ENCODE assay signal across 9 cellular contexts in the genomic region with DNA sequence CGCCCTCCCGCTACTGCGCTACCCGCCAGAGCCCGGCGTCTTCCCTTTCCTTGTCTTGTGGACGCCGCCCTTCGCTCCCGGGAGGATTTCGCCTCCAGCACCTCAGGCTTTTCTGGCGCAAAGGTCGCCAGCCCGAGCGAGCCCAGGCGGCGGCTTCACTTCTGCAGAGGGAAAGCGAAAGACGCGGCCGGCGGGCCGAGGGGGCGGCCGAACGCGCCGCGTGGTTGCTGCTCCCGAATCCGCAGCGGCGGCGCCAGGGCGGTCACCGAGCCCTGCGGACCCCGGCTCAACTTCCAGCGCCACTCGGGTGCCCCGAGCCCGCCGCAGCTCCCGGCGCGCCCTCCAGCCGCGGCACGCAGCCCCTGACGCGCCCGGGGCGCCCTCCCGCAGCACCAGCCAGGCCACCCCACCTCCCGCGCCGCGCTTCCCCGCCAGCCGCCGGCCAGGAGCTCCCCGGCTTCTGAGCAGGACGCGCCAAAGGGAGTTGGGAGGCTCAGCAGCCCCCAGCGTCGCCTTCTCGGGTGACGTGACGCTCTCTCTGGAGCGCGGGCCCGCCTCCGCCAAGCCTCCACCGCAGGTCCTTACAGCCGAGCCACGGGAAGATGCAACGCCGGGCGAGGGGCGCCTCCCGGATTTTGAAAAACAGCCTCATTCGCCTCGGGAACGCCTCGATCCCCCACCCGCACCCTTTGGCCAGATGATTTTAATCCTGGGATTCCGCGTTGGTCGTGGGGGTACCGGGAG.
A peak's percentile ranks its signal among the peaks of the same experiment; 100 is the strongest.
DNase-seq lines count a peak whose midpoint lies in the region; ATAC-seq and TF ChIP-seq lines count a peak whose summit lies in the region.
"Had no signal": no experiment of that assay in that cellular context is flagged by ENCODE, and none has a peak within 500 bp of the region (broad histone marks: within the 10 kb centered on the region; RNA-seq: fewer than 3 reads in every experiment).

No MANE protein-coding gene starts in this region.

- DNase-seq in heart left ventricle (peak; percentile 30 to 75 (median 59)), osteocyte (ENCODE audit: extremely low spot score, unreplicated experiment) (no peak)
- DNase-seq in NK-92 treated with Interleukin-12 subunit alpha and Interleukin-12 subunit beta, amount 100 ng/mL, for 24 hours (lab: John Stamatoyannopoulos, UW): no peak

- H3K4me1 Mint-ChIP-seq in activated naive CD4-positive, alpha-beta T cell treated with anti-CD3 and anti-CD28 coated beads, Interleukin-2, amount 50 U/mL, for 24 hours: peaks cover 3% of the 10 kb centered on the region
- peaks cover 3% of the 10 kb centered on the region for H3K4me1 Mint-ChIP-seq in osteocyte (ENCODE audit: unreplicated experiment)

- H3K36me3 Mint-ChIP-seq in activated naive CD4-positive, alpha-beta T cell treated with anti-CD3 and anti-CD28 coated beads, Interleukin-2, amount 50 U/mL, for 24 hours: no peaks in the 10 kb centered on the region
- H3K36me3 Mint-ChIP-seq in osteocyte (ENCODE audit: unreplicated experiment): no peaks in the 10 kb centered on the region

- H3K9me3 ChIP-seq in BLaER1 (peaks cover 30% of the 10 kb centered on the region), heart left ventricle (no peaks in the 10 kb centered on the region)

- H3K4me3 Mint-ChIP-seq in activated naive CD4-positive, alpha-beta T cell treated with anti-CD3 and anti-CD28 coated beads, Interleukin-2, amount 50 U/mL, for 24 hours: peak overlapping the region; percentile 26
- H3K4me3 Mint-ChIP-seq in osteocyte (ENCODE audit: unreplicated experiment): peak overlapping the region; percentile 77

- no peak overlapping the region for H3K27ac ChIP-seq in BLaER1
- H3K27ac ChIP-seq in heart left ventricle: peak overlapping the region in 9 of 12 donors; percentile 42 to 70 (median 46)
- H3K27ac ChIP-seq: epithelial cell of prostate had no signal

- H3K4me1 ChIP-seq in BLaER1: no peaks in the 10 kb centered on the region
- H3K4me1 ChIP-seq in heart left ventricle: peaks cover 4 to 33% (median 12%) of the 10 kb centered on the region in 12 donors

- H3K9me3 Mint-ChIP-seq in activated naive CD4-positive, alpha-beta T cell treated with anti-CD3 and anti-CD28 coated beads, Interleukin-2, amount 50 U/mL, for 24 hours: no peaks in the 10 kb centered on the region
- H3K9me3 Mint-ChIP-seq in osteocyte (ENCODE audit: unreplicated experiment): no peaks in the 10 kb centered on the region

- ATAC-seq in HG02885 (IDR thresholded peaks at IDR 0.05; ENCODE audit: poor library complexity, unreplicated experiment) (peak; percentile 29), heart left ventricle (peak in 2 of 4 donors; percentile 36 to 60), HG02973 (IDR thresholded peaks at IDR 0.05; ENCODE audit: unreplicated experiment) (no peak), HG02623 (IDR thresholded peaks at IDR 0.05; ENCODE audit: unreplicated experiment) (no peak)

- 1% methylated on average over 34 to 90 of the region's 90 CpGs for WGBS in heart left ventricle, 4 donors

- H3K27me3 ChIP-seq in BLaER1: no peaks in the 10 kb centered on the region
- H3K27me3 ChIP-seq in heart left ventricle: peaks cover 4 to 56% (median 17%) of the 10 kb centered on the region in 9 donors

- no peak overlapping the region for H3K9ac ChIP-seq in BLaER1

- H3K27me3 Mint-ChIP-seq in activated naive CD4-positive, alpha-beta T cell treated with anti-CD3 and anti-CD28 coated beads, Interleukin-2, amount 50 U/mL, for 24 hours: peaks cover 18% of the 10 kb centered on the region
- peaks cover 25% of the 10 kb centered on the region for H3K27me3 Mint-ChIP-seq in osteocyte (ENCODE audit: unreplicated experiment)

- TF ChIP-seq CTCF in heart left ventricle (IDR thresholded peaks at IDR 0.05) (no peak), osteocyte (IDR thresholded peaks at IDR 0.05) (no peak)

- no peak overlapping the region for H3K27ac Mint-ChIP-seq in activated naive CD4-positive, alpha-beta T cell treated with anti-CD3 and anti-CD28 coated beads, Interleukin-2, amount 50 U/mL, for 24 hours
- H3K27ac Mint-ChIP-seq in osteocyte (ENCODE audit: unreplicated experiment): no peak overlapping the region

- H3K36me3 ChIP-seq in BLaER1 (no peaks in the 10 kb centered on the region), heart left ventricle (no peaks in the 10 kb centered on the region)

- no peaks in the 10 kb centered on the region for H4K20me1 ChIP-seq in BLaER1

- H3K4me2 ChIP-seq in BLaER1: no peak overlapping the region

- intact Hi-C loops in heart left ventricle (cut with DNase I): no loop called here

- H3K4me3 ChIP-seq in BLaER1: 0 out of 2 replicates have a peak overlapping the region, but pooled peaks have one; percentile 11
- peak overlapping the region; percentile 45 to 73 (median 60) for H3K4me3 ChIP-seq in heart left ventricle

- TF ChIP-seq POLR2A in heart left ventricle (IDR thresholded peaks at IDR 0.05): no peak

Comparison
In these comparisons a context has a peak if more than half of its experiments do, and no peak if none do; other contexts are left out.
1. DNase-seq: peak in heart left ventricle (5 of 5); none in osteocyte (single experiment) and NK-92 treated with Interleukin-12 subunit alpha and Interleukin-12 subunit beta, amount 100 ng/mL, for 24 hours (single experiment).